10 cellular contexts compared by ENCODE assay signal in genomic region chrX:74922922-74923321, GRCh38. TPM values are rescaled to one million over a fixed set of nuclear protein-coding genes. Genes with fewer than 3 reads are reported as not detected.
DNase-seq lines count a peak whose midpoint lies in the region; ATAC-seq and TF ChIP-seq lines count a peak whose summit lies in the region.
"Had no signal": no experiment of that assay in that cellular context is flagged by ENCODE, and none has a peak within 500 bp of the region (broad histone marks: within the 10 kb centered on the region; RNA-seq: fewer than 3 reads in every experiment).

No MANE protein-coding gene starts in this region.

- no peaks in the 10 kb centered on the region for H3K27me3 ChIP-seq in GM06990 (replicated peaks; ENCODE audit: control insufficient read depth, insufficient read depth, low read length)
- no peaks in the 10 kb centered on the region for H3K27me3 ChIP-seq in MM.1S (replicated peaks; ENCODE audit: insufficient read depth, low read length)
- H3K27me3 ChIP-seq in ovary, result no peaks in the 10 kb centered on the region
- H3K27me3 ChIP-seq in right cardiac atrium (ENCODE audit: control insufficient read depth, insufficient read depth), result no peaks in the 10 kb centered on the region

- H3K9ac ChIP-seq in MM.1S (ENCODE audit: low read length), result no peak overlapping the region

- TF ChIP-seq CTCF in GM06990 (IDR thresholded peaks at IDR 0.05; ENCODE audit: insufficient read depth, low read length, poor library complexity, severe bottlenecking) (no peak), MM.1S (IDR thresholded peaks at IDR 0.05; ENCODE audit: low read length) (no peak), ovary (IDR thresholded peaks at IDR 0.05) (no peak)

- intact Hi-C loops in ovary (cut with DNase I) (no loop called here), right cardiac atrium (cut with DNase I) (no loop called here)

- no peaks in the 10 kb centered on the region for H3K79me2 ChIP-seq in MM.1S (ENCODE audit: low read length)

- CTCF ChIA-PET in activated CD4-positive, alpha-beta memory T cell treated with anti-CD3 and anti-CD28 coated beads, Interleukin-2, amount 10 ng/mL, durations not matched to agents 7 days and 5 days (lab: Charles Lee), result no interaction called here

- H3K27ac Mint-ChIP-seq in activated CD4-positive, alpha-beta memory T cell treated with anti-CD3 and anti-CD28 coated beads, Interleukin-2, amount 10 ng/mL, durations not matched to agents 7 days and 5 days, result no peak overlapping the region

- H3K4me1 Mint-ChIP-seq in activated CD4-positive, alpha-beta memory T cell treated with anti-CD3 and anti-CD28 coated beads, Interleukin-2, amount 10 ng/mL, durations not matched to agents 7 days and 5 days, result peaks cover 10% of the 10 kb centered on the region

- H3F3A ChIP-seq in MM.1S (ENCODE audit: insufficient read depth, low read length), result no peaks in the 10 kb centered on the region

- H3K36me3 ChIP-seq in GM06990 (ENCODE audit: control insufficient read depth, insufficient read depth, low read length) (no peaks in the 10 kb centered on the region), MM.1S (replicated peaks; ENCODE audit: insufficient read depth, low read length) (no peaks in the 10 kb centered on the region), ovary (no peaks in the 10 kb centered on the region)
- H3K36me3 ChIP-seq: neutrophil had no signal

- TF ChIP-seq EP300 in ovary (IDR thresholded peaks at IDR 0.05), result no peak

- peak overlapping the region; percentile 38 for H3K4me2 ChIP-seq in MM.1S (ENCODE audit: low read depth, low read length)

- H4K20me1 ChIP-seq in MM.1S (ENCODE audit: insufficient read depth, low read length), result no peaks in the 10 kb centered on the region

- H3K9me2 ChIP-seq in MM.1S (replicated peaks; ENCODE audit: insufficient read depth, low read length), result no peaks in the 10 kb centered on the region

- POLR2A ChIA-PET in activated CD4-positive, alpha-beta memory T cell treated with anti-CD3 and anti-CD28 coated beads, Interleukin-2, amount 10 ng/mL, durations not matched to agents 7 days and 5 days (lab: Charles Lee), result no interaction called here

- peaks cover 22% of the 10 kb centered on the region for H3K27me3 Mint-ChIP-seq in activated CD4-positive, alpha-beta memory T cell treated with anti-CD3 and anti-CD28 coated beads, Interleukin-2, amount 10 ng/mL, durations not matched to agents 7 days and 5 days

- H3K4me1 ChIP-seq in MM.1S (ENCODE audit: low read length) (0 out of 2 replicates have a peak, but pooled peaks cover 4% of the 10 kb centered on the region), ovary (ENCODE audit: insufficient read depth) (no peaks in the 10 kb centered on the region), right cardiac atrium (ENCODE audit: control insufficient read depth, insufficient read depth, low read length) (no peaks in the 10 kb centered on the region)

- no peak overlapping the region for H3K4me3 Mint-ChIP-seq in activated CD4-positive, alpha-beta memory T cell treated with anti-CD3 and anti-CD28 coated beads, Interleukin-2, amount 10 ng/mL, durations not matched to agents 7 days and 5 days

- no peak overlapping the region for H2AFZ ChIP-seq in MM.1S (ENCODE audit: low read length)

- 62 to 65% (median 64%) methylated on average over 4 of the region's 4 CpGs for WGBS in ovary, 3 donors
- 74% methylated on average over 4 of the region's 4 CpGs for WGBS in right cardiac atrium

- H3K9me3 Mint-ChIP-seq in activated CD4-positive, alpha-beta memory T cell treated with anti-CD3 and anti-CD28 coated beads, Interleukin-2, amount 10 ng/mL, durations not matched to agents 7 days and 5 days, result no peaks in the 10 kb centered on the region

- TF ChIP-seq POLR2A in ovary (IDR thresholded peaks at IDR 0.05), result no peak

- no peaks in the 10 kb centered on the region for H3K36me3 Mint-ChIP-seq in activated CD4-positive, alpha-beta memory T cell treated with anti-CD3 and anti-CD28 coated beads, Interleukin-2, amount 10 ng/mL, durations not matched to agents 7 days and 5 days (ENCODE audit: low read depth)

- H3K27ac ChIP-seq in MM.1S (ENCODE audit: low read length) (peak overlapping the region; percentile 12; the same call in 1 of the 2 replicates), ovary (no peak overlapping the region), right cardiac atrium (ENCODE audit: low read length) (no peak overlapping the region)
- H3K27ac ChIP-seq: coronary artery, neutrophil had no signal

- ATAC-seq in GM19351 (IDR thresholded peaks at IDR 0.05; ENCODE audit: unreplicated experiment), result peak; percentile 62
- ATAC-seq in HG02938 (IDR thresholded peaks at IDR 0.05; ENCODE audit: unreplicated experiment), result peak; percentile 62
- ATAC-seq in right cardiac atrium, result no peak

- H3K4me3 ChIP-seq in GM06990 (replicated peaks; ENCODE audit: low read depth, low read length) (peak overlapping the region; percentile 63), MM.1S (ENCODE audit: low read length) (no peak overlapping the region), ovary (no peak overlapping the region), right cardiac atrium (ENCODE audit: low read length) (no peak overlapping the region)

- H3K9me3 ChIP-seq in MM.1S (replicated peaks; ENCODE audit: insufficient read depth, low read length) (no peaks in the 10 kb centered on the region), ovary (no peaks in the 10 kb centered on the region), right cardiac atrium (ENCODE audit: control insufficient read depth, low read length) (no peaks in the 10 kb centered on the region)
- H3K9me3 ChIP-seq: neutrophil had no signal

- DNase-seq in GM06990 (ENCODE audit: extremely low read depth, insufficient read length) (peak; percentile 59), MM.1S (peak; percentile 78), ovary (no peak), nucleus accumbens (lab: John Stamatoyannopoulos, UW) (no peak), right cardiac atrium (no peak)
- no peak for DNase-seq in activated CD4-positive, alpha-beta memory T cell treated with anti-CD3 and anti-CD28 coated beads, Interleukin-2, amount 10 ng/mL, durations not matched to agents 7 days and 5 days

RNA-seq across cellular contexts. Expression of gene NEXMIF, which starts 2.3 kb away (rescaled TPM):
- 1 to 10 TPM; 1.0 to 3.1 (median 2.0) TPM for total RNA-seq in ovary
- polyA plus RNA-seq in ovary, result under 1 TPM; 0.13 to 0.73 TPM
- total RNA-seq in activated CD4-positive, alpha-beta memory T cell treated with anti-CD3 and anti-CD28 coated beads, Interleukin-2, amount 10 ng/mL, durations not matched to agents 7 days and 5 days, result under 1 TPM; 0.13 to 0.28 TPM
- under 1 TPM; 0.18 to 0.31 (median 0.28) TPM for total RNA-seq in right cardiac atrium
- polyA plus RNA-seq in right cardiac atrium, result under 0.01 TPM

Comparison
In these comparisons a context has a peak if more than half of its experiments do, and no peak if none do; other contexts are left out.
1. DNase-seq: peak in GM06990 (single experiment) and MM.1S (single experiment); none in ovary (0 of 5), nucleus accumbens (0 of 56), activated CD4-positive, alpha-beta memory T cell treated with anti-CD3 and anti-CD28 coated beads, Interleukin-2, amount 10 ng/mL, durations not matched to agents 7 days and 5 days (single experiment) and right cardiac atrium (0 of 3).
2. ATAC-seq: peak in GM19351 (single experiment) and HG02938 (single experiment); none in right cardiac atrium (0 of 2).